25 cellular contexts compared by ENCODE assay signal in the genomic region with DNA sequence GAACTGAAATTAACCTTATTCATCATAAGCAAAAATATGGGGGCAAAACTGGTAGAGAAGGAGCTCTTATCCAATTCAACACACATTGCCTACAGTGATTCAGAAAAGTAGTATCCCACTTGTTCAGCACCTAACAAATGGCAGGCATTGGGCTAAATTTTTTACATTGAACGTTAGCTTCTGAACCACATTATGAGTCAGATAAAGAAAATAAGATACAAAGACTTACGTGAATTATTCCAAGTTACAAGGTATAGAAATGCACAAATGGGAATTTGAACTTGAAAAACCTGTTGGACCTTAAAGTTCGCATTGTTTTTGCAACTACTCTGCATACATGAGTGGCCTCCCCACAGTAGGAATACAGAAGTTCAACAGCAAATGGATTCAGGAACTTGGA.
"Had no signal": no experiment of that assay in that cellular context is flagged by ENCODE, and none has a peak within 500 bp of the region (broad histone marks: within the 10 kb centered on the region; RNA-seq: fewer than 3 reads in every experiment).

No MANE protein-coding gene starts in this region.

- H3K4me3 Mint-ChIP-seq: memory B cell; natural killer cell; stimulated activated naive CD8-positive, alpha-beta T cell treated with anti-CD3 and anti-CD28 coated beads, Interleukin-15, amount 100 ng/mL, for 72 hours had no signal

- FAIRE-seq: endothelial cell of umbilical vein, kidney had no signal

- H3K36me3 Mint-ChIP-seq: memory B cell, natural killer cell had no signal

- H2AFZ ChIP-seq: parathyroid adenoma had no signal

- H3K36me3 ChIP-seq: gastrocnemius medialis, thyroid gland, vagina had no signal

- H3K4me1 ChIP-seq: gastrocnemius medialis, parathyroid adenoma had no signal

- H3K9me3 ChIP-seq: gastrocnemius medialis, thyroid gland, vagina had no signal

- H3K27ac ChIP-seq: coronary artery, gastrocnemius medialis, parathyroid adenoma, thyroid gland, vagina had no signal

- H3K4me1 Mint-ChIP-seq: memory B cell; natural killer cell; stimulated activated naive CD8-positive, alpha-beta T cell treated with anti-CD3 and anti-CD28 coated beads, Interleukin-15, amount 100 ng/mL, for 72 hours had no signal

- H3K27me3 Mint-ChIP-seq: memory B cell; stimulated activated naive CD8-positive, alpha-beta T cell treated with anti-CD3 and anti-CD28 coated beads, Interleukin-15, amount 100 ng/mL, for 72 hours had no signal

- H3K27me3 ChIP-seq: gastrocnemius medialis, thyroid gland, vagina had no signal

- DNase-seq: dermis blood vessel endothelial cell; effector memory CD4-positive, alpha-beta T cell; foreskin fibroblast; gastrocnemius medialis; head of caudate nucleus; kidney; natural killer cell; occipital lobe; stimulated activated CD4-positive, alpha-beta T cell treated with anti-CD3 and anti-CD28 coated beads, Interleukin-12 subunit alpha, Interleukin-12 subunit beta, amount 100 ng/mL, for 4 hours; stimulated activated CD4-positive, alpha-beta T cell treated with anti-CD3 and anti-CD28 coated beads, Interleukin-1b, Interleukin-23, amount 100 ng/mL, for 48 hours; stimulated activated CD4-positive, alpha-beta T cell treated with anti-CD3 and anti-CD28 coated beads, Interleukin-4, amount 100 ng/mL, for 1 hour; stimulated activated CD8-positive, alpha-beta memory T cell treated with anti-CD3 and anti-CD28 coated beads, Interleukin-4, amount 100 ng/mL, for 48 hours; stimulated activated naive CD4-positive, alpha-beta T cell; stimulated activated naive CD8-positive, alpha-beta T cell treated with anti-CD3 and anti-CD28 coated beads, Interleukin-15, amount 100 ng/mL, for 72 hours; thyroid gland had no signal

- H3K27ac Mint-ChIP-seq: memory B cell; natural killer cell; progenitor cell of endocrine pancreas; stimulated activated naive CD8-positive, alpha-beta T cell treated with anti-CD3 and anti-CD28 coated beads, Interleukin-15, amount 100 ng/mL, for 72 hours had no signal

- H3K4me3 ChIP-seq: coronary artery, gastrocnemius medialis, lung, smooth muscle cell, thyroid gland, vagina had no signal

- H3K79me2 ChIP-seq: parathyroid adenoma had no signal

- ATAC-seq: gastrocnemius medialis; left lobe of liver; natural killer cell; sciatic nerve; stimulated activated naive CD8-positive, alpha-beta T cell treated with anti-CD3 and anti-CD28 coated beads, Interleukin-15, amount 100 ng/mL, for 72 hours had no signal

- H3K4me2 ChIP-seq: smooth muscle cell had no signal

- H3K9me3 Mint-ChIP-seq: natural killer cell; stimulated activated naive CD8-positive, alpha-beta T cell treated with anti-CD3 and anti-CD28 coated beads, Interleukin-15, amount 100 ng/mL, for 72 hours had no signal
